8 cellular contexts compared by ENCODE assay signal in genomic region chr21:37072239-37072987, GRCh38. TPM values are rescaled to one million over a fixed set of nuclear protein-coding genes. Genes with fewer than 3 reads are reported as not detected.
A peak's percentile ranks its signal among the peaks of the same experiment; 100 is the strongest.
DNase-seq lines count a peak whose midpoint lies in the region; ATAC-seq, FAIRE-seq and TF ChIP-seq lines count a peak whose summit lies in the region.

No MANE protein-coding gene starts in this region.

- peaks cover 17% of the 10 kb centered on the region for H3K4me1 ChIP-seq in endothelial cell of umbilical vein (ENCODE audit: control insufficient read depth, extremely low read depth, insufficient read depth, low read length)
- H3K4me1 ChIP-seq in mesodermal cell (ENCODE audit: control insufficient read depth, insufficient read depth, low read length, poor library complexity, severe bottlenecking): peaks cover 5% of the 10 kb centered on the region

- H2AFZ ChIP-seq in endothelial cell of umbilical vein (ENCODE audit: low read depth, low read length): peak overlapping the region; percentile 72

- no peak for TF ChIP-seq CTCF in 22Rv1 (IDR thresholded peaks at IDR 0.05)
- TF ChIP-seq CTCF in GM13976 (IDR thresholded peaks at IDR 0.05; ENCODE audit: borderline replicate concordance, control extremely low read depth, extremely low read depth, insufficient read depth, missing control alignments): no peak
- no peak for TF ChIP-seq CTCF in endothelial cell of umbilical vein (IDR thresholded peaks at IDR 0.05; ENCODE audit: extremely low read depth in 1 of 2, insufficient read depth in 1 of 2, low read depth in 1 of 2, low read length in 2 of 2)

- dilution Hi-C loops in endothelial cell of umbilical vein (cut with MboI; ENCODE audit: extremely low pct_ligation_motif_present, low sequenced_read_pairs): no loop called here

- CTCF ChIA-PET in endothelial cell of umbilical vein (lab: Charles Lee): interaction anchor here (0.9 to 1.0 kb wide), 2 partner anchors 15 to 95 kb away, joined by 3 to 5 read pairs; no protein-coding TSS in a partner anchor

- 1 to 2% methylated on average over 33 to 43 of the region's 54 CpGs for WGBS in mesodermal cell (ENCODE audit: insufficient coverage in 2 of 2), 2 experiments

- peak overlapping the region; percentile 98 for H3K9ac ChIP-seq in endothelial cell of umbilical vein (replicated peaks; ENCODE audit: extremely low read depth, insufficient read depth, low read length)

- DNase-seq in GM13976 (ENCODE audit: low spot score): peak; percentile 17
- DNase-seq in NCI-H2081 treated with DMSO at 0.1 percent for 48 hours (lab: John Stamatoyannopoulos, UW): peak; percentile 38
- peak; percentile 79 for DNase-seq in activated CD4-positive, CD25-positive, alpha-beta regulatory T cell treated with anti-CD3 and anti-CD28 coated beads, Interleukin-2, amount 50 U/mL, for 72 hours
- no peak for DNase-seq in endothelial cell of umbilical vein (ENCODE audit: low read depth, low spot score)
- peak; percentile 83 for DNase-seq in stimulated activated naive CD4-positive, alpha-beta T cell treated with Interleukin-2 at 50 U/mL for 16 hours (lab: John Stamatoyannopoulos, UW)

- H3K27ac ChIP-seq in 22Rv1: peak overlapping the region; percentile 97
- H3K27ac ChIP-seq in endothelial cell of umbilical vein (ENCODE audit: insufficient read depth, low read depth, low read length): peak overlapping the region; percentile 95
- peak overlapping the region; percentile 97 for H3K27ac ChIP-seq in mesodermal cell (ENCODE audit: low read depth, low read length, severe bottlenecking)

- in situ Hi-C loops in GM13976 (cut with MboI; ENCODE audit: low sequenced_read_pairs, unreplicated experiment): no loop called here

- H3K36me3 ChIP-seq in endothelial cell of umbilical vein (ENCODE audit: control insufficient read depth in 2 of 2, extremely low read depth in 1 of 2, insufficient read depth in 2 of 2, low read length in 2 of 2) (no peaks in the 10 kb centered on the region), mesodermal cell (ENCODE audit: control insufficient read depth, insufficient read depth, low read length) (peaks cover 6% of the 10 kb centered on the region)

- no peaks in the 10 kb centered on the region for H4K20me1 ChIP-seq in endothelial cell of umbilical vein (replicated peaks; ENCODE audit: control insufficient read depth, extremely low read depth, insufficient read depth, low read length)

- POLR2A ChIA-PET in endothelial cell of umbilical vein (lab: Charles Lee): no interaction called here

- ATAC-seq in HG02885 (IDR thresholded peaks at IDR 0.05; ENCODE audit: poor library complexity, unreplicated experiment): peak; percentile 39

- TSS peak; percentile 69 for BruUV-seq in endothelial cell of umbilical vein (replicated peaks; lab: Mats Ljungman, UMichigan)

- no peaks in the 10 kb centered on the region for H3K9me3 ChIP-seq in endothelial cell of umbilical vein (replicated peaks; ENCODE audit: control insufficient read depth, insufficient read depth, low read length)
- no peaks in the 10 kb centered on the region for H3K9me3 ChIP-seq in mesodermal cell (ENCODE audit: control insufficient read depth, low read length)

- peak; percentile 66 for FAIRE-seq in endothelial cell of umbilical vein (lab: Jason Lieb, UNC)

- TF ChIP-seq POLR2A in endothelial cell of umbilical vein (IDR thresholded peaks at IDR 0.05; ENCODE audit: low read depth, low read length): no peak

- H3K79me2 ChIP-seq in endothelial cell of umbilical vein (ENCODE audit: control insufficient read depth, insufficient read depth, low read length): peaks cover 37% of the 10 kb centered on the region

- intact Hi-C loops in endothelial cell of umbilical vein (cut with micrococcal nuclease): loop anchor here (5.0 kb wide), 2 partner anchors 60 to 80 kb away; no protein-coding TSS in a partner anchor

- H3K4me3 ChIP-seq in endothelial cell of umbilical vein (replicated peaks in 1 of 3; ENCODE audit: insufficient read depth in 1 of 3, low read depth in 1 of 3, low read length in 3 of 3) (peak overlapping the region; percentile 49 to 88 (median 60)), mesodermal cell (ENCODE audit: extremely low read depth, insufficient read depth, low read length, poor library complexity, severe bottlenecking) (peak overlapping the region; percentile 93)

- H3K27me3 ChIP-seq in endothelial cell of umbilical vein (ENCODE audit: control insufficient read depth in 2 of 2, insufficient read depth in 2 of 2, low read length in 2 of 2): no peaks in the 10 kb centered on the region

- H3K9me1 ChIP-seq in endothelial cell of umbilical vein (replicated peaks; ENCODE audit: control insufficient read depth, extremely low read depth, insufficient read depth, low read length): no peaks in the 10 kb centered on the region

- peak overlapping the region; percentile 93 for H3K4me2 ChIP-seq in endothelial cell of umbilical vein (ENCODE audit: insufficient read depth, low read length)

TF ChIP-seq in endothelial cell of umbilical vein, 7 proteins besides CTCF, POLR2A, EP300 and RAD21:
- TF ChIP-seq MYC (IDR thresholded peaks at IDR 0.05; ENCODE audit: low read depth, low read length) (no peak), MAX (IDR thresholded peaks at IDR 0.05; ENCODE audit: insufficient read depth, insufficient read length) (no peak), JUN (IDR thresholded peaks at IDR 0.05; ENCODE audit: borderline replicate concordance, insufficient read depth, insufficient read length, low read depth) (no peak), POLR2AphosphoS5 (IDR thresholded peaks at IDR 0.05; ENCODE audit: insufficient read depth, low read depth, low read length) (no peak), EZH2 (IDR thresholded peaks at IDR 0.05; ENCODE audit: borderline replicate concordance, low read depth, low read length, severe bottlenecking) (no peak), GATA2 (IDR thresholded peaks at IDR 0.05; ENCODE audit: insufficient read depth, insufficient read length, low read depth, low read length) (no peak), FOS (IDR thresholded peaks at IDR 0.05; ENCODE audit: borderline replicate concordance, insufficient read depth, low read length) (no peak)

RNA-seq across cellular contexts. Expression of gene PIGP, which starts 0.5 kb away (rescaled TPM):
- 11.4 and 12.5 TPM in 2 replicates for total RNA-seq in endothelial cell of umbilical vein
- 18.3 and 18.9 TPM in 2 replicates for polyA plus RNA-seq in endothelial cell of umbilical vein
- polyA plus RNA-seq in endothelial cell of umbilical vein (2011; cell fraction: cytosol; rRNA removed): 20.8 and 21.0 TPM in 2 replicates
- 11.5 and 13.8 TPM in 2 replicates for polyA plus RNA-seq in endothelial cell of umbilical vein (2011; cell fraction: nucleus; rRNA removed)
- 17.4 and 19.5 TPM in 2 replicates for polyA plus RNA-seq in endothelial cell of umbilical vein (2012)
- polyA minus RNA-seq in endothelial cell of umbilical vein: 11.4 and 12.1 TPM in 2 replicates
- polyA minus RNA-seq in endothelial cell of umbilical vein (2011; cell fraction: cytosol; rRNA and poly(A)+ RNA removed): 12.1 TPM
- 2.5 and 4.8 TPM in 2 replicates for polyA minus RNA-seq in endothelial cell of umbilical vein (2011; cell fraction: nucleus; rRNA and poly(A)+ RNA removed)
- polyA plus RNA-seq in mesodermal cell (2013, experiment 1 of 2): 17.1 TPM
- 25.1 TPM for polyA plus RNA-seq in mesodermal cell (2013, experiment 2 of 2)

RNA-seq across cellular contexts. Expression of gene TTC3, which starts 0.6 kb away (rescaled TPM):
- 104 and 113 TPM in 2 replicates for total RNA-seq in endothelial cell of umbilical vein
- polyA plus RNA-seq in endothelial cell of umbilical vein: 21.4 and 26.2 TPM in 2 replicates
- 50.3 and 53.9 TPM in 2 replicates for polyA plus RNA-seq in endothelial cell of umbilical vein (2011; cell fraction: cytosol; rRNA removed)
- 107 and 125 TPM in 2 replicates for polyA plus RNA-seq in endothelial cell of umbilical vein (2011; cell fraction: nucleus; rRNA removed)
- 75.8 and 90.3 TPM in 2 replicates for polyA plus RNA-seq in endothelial cell of umbilical vein (2012)
- polyA minus RNA-seq in endothelial cell of umbilical vein: 83.0 and 83.2 TPM in 2 replicates
- 42.4 TPM for polyA minus RNA-seq in endothelial cell of umbilical vein (2011; cell fraction: cytosol; rRNA and poly(A)+ RNA removed)
- polyA minus RNA-seq in endothelial cell of umbilical vein (2011; cell fraction: nucleus; rRNA and poly(A)+ RNA removed): 102 and 141 TPM in 2 replicates
- 140 TPM for polyA plus RNA-seq in mesodermal cell (2013, experiment 1 of 2)
- 130 TPM for polyA plus RNA-seq in mesodermal cell (2013, experiment 2 of 2)
